Comparison of ENCODE assay signal across 1 cellular context in the genomic region with DNA sequence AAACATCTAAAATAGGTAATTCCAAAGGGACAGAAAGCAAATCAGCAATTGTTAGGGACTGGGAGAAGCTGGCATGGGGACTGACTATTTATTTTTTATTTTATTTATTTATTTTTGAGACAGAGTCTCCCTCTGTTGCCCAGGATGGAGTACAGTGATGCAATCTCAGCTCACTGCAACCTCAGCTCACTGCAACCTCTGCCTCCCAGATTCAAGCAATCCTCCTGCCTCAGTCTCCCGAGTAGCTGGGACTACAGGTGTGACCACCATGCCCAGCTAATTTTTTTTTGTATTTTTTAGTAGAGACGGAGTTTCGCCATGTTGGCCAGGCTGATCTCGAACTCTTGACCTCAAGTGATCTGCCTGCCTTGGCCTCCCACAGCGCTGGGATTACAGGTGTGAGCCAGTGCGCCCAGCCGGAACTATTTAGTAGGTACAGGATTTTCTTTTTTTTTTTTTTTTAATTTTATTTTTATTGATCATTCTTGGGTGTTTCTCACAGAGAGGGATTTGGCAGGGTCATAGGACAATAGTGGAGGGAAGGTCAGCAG.
TF ChIP-seq lines count a peak whose summit lies in the region.

No MANE protein-coding gene starts in this region.

TF ChIP-seq in HepG2, 621 proteins besides CTCF, POLR2A, EP300 and RAD21:
- 0 out of 2 replicates have a peak, but pooled peaks have one; percentile 10 for TF ChIP-seq STAG1 (CRISPR knock-in tag; IDR thresholded peaks at IDR 0.05)
- peak; percentile 52 for TF ChIP-seq CEBPG (CRISPR knock-in tag; IDR thresholded peaks at IDR 0.05)
